Comparison of ENCODE assay signal across 1 cellular context in genomic region chr14:35112641-35113040, GRCh38.
TF ChIP-seq lines count a peak whose summit lies in the region.

No MANE protein-coding gene starts in this region.

TF ChIP-seq in K562, 482 proteins besides CTCF, POLR2A, EP300 and RAD21:
- TF ChIP-seq U2AF2 (optimal IDR thresholded peaks at IDR 0.05; ENCODE audit: low read depth, low read length) (no peak), ZFP91 (CRISPR knock-in tag; IDR thresholded peaks at IDR 0.05) (no peak), ZNF76 (CRISPR knock-in tag; IDR thresholded peaks at IDR 0.05; ENCODE audit: borderline replicate concordance) (no peak), SLC30A9 (CRISPR knock-in tag; IDR thresholded peaks at IDR 0.05) (no peak), CBFA2T3 (IDR thresholded peaks at IDR 0.05) (peak; percentile 5; the same call in 1 of the 2 replicates), ZBTB11 (CRISPR knock-in tag; IDR thresholded peaks at IDR 0.05) (no peak)
